Comparison of ENCODE assay signal across 24 cellular contexts in genomic region chr1:235021815-235022214, GRCh38.
DNase-seq lines count a peak whose midpoint lies in the region; ATAC-seq, FAIRE-seq and TF ChIP-seq lines count a peak whose summit lies in the region.
"Had no signal": no experiment of that assay in that cellular context is flagged by ENCODE, and none has a peak within 500 bp of the region (broad histone marks: within the 10 kb centered on the region; RNA-seq: fewer than 3 reads in every experiment).

No MANE protein-coding gene starts in this region.

- H2AFZ ChIP-seq in K562 (ENCODE audit: low read depth, low read length): peak overlapping the region; percentile 30; the same call in 1 of the 2 replicates

- POLR2A ChIA-PET in activated CD4-positive, alpha-beta memory T cell treated with anti-CD3 and anti-CD28 coated beads for 36 hours (lab: Charles Lee): interaction anchor here (1.0 kb wide), 1 partner anchor 21 kb away, joined by 3 read pairs; no protein-coding TSS in a partner anchor
- POLR2A ChIA-PET in activated CD4-positive, alpha-beta memory T cell treated with anti-CD3 and anti-CD28 coated beads, Interleukin-2, amount 10 ng/mL, durations not matched to agents 7 days and 5 days (lab: Charles Lee): interaction anchor here (1.9 kb wide), 1 partner anchor 10 kb away, joined by 10 read pairs; no protein-coding TSS in a partner anchor
- POLR2A ChIA-PET in K562 (lab: Yijun Ruan, JAX): interaction anchor here (0.9 to 1.8 kb wide), 3 partner anchors 10 to 47 kb away, joined by 4 to 9 read pairs (median 5); no protein-coding TSS in a partner anchor

- no peaks in the 10 kb centered on the region for H4K20me1 ChIP-seq in K562 (replicated peaks; ENCODE audit: control insufficient read depth, insufficient read depth, low read length)

- H3K4me1 Mint-ChIP-seq in activated CD4-positive, alpha-beta memory T cell treated with anti-CD3 and anti-CD28 coated beads for 36 hours (ENCODE audit: low read depth): peaks cover 59% of the 10 kb centered on the region
- H3K4me1 Mint-ChIP-seq in activated CD4-positive, alpha-beta memory T cell treated with anti-CD3 and anti-CD28 coated beads, Interleukin-2, amount 10 ng/mL, durations not matched to agents 7 days and 5 days: peaks cover 42% of the 10 kb centered on the region
- peaks cover 20% of the 10 kb centered on the region for H3K4me1 Mint-ChIP-seq in CD14-positive monocyte

- TF ChIP-seq RAD21 in K562 (CRISPR knock-in tag; conservative IDR thresholded peaks at IDR 0.05 in 1 of 2, IDR thresholded peaks at IDR 0.05 in 1 of 2): no peak

- FAIRE-seq in K562 (lab: Jason Lieb, UNC): no peak
- FAIRE-seq: frontal cortex, G401.6, H1 had no signal

- H3K36me3 Mint-ChIP-seq in activated CD4-positive, alpha-beta memory T cell treated with anti-CD3 and anti-CD28 coated beads for 36 hours: peaks cover 7% of the 10 kb centered on the region
- peaks cover 9% of the 10 kb centered on the region for H3K36me3 Mint-ChIP-seq in activated CD4-positive, alpha-beta memory T cell treated with anti-CD3 and anti-CD28 coated beads, Interleukin-2, amount 10 ng/mL, durations not matched to agents 7 days and 5 days (ENCODE audit: low read depth)
- H3K36me3 Mint-ChIP-seq in CD14-positive monocyte: no peaks in the 10 kb centered on the region
- H3K36me3 Mint-ChIP-seq: mesothelial cell of epicardium had no signal

- H3K4me3 ChIP-seq in K562 (no peak overlapping the region), mucosa of rectum (ENCODE audit: low read length in 2 of 2) (peak overlapping the region; percentile 16 to 39), suprapubic skin (no peak overlapping the region)
- H3K4me3 ChIP-seq: breast epithelium had no signal

- no peak for TF ChIP-seq EP300 in K562 (IDR thresholded peaks at IDR 0.05; ENCODE audit: low read length)
- no peak for TF ChIP-seq EP300 in suprapubic skin (IDR thresholded peaks at IDR 0.05)

- in situ Hi-C loops in K562 (cut with MboI): no loop called here

- no peak for DNase-seq in activated CD4-positive, alpha-beta memory T cell treated with anti-CD3 and anti-CD28 coated beads for 36 hours
- DNase-seq in activated CD4-positive, alpha-beta memory T cell treated with anti-CD3 and anti-CD28 coated beads, Interleukin-2, amount 10 ng/mL, durations not matched to agents 7 days and 5 days: no peak
- no peak for DNase-seq in K562 (ENCODE audit: extremely low read depth in 1 of 4, low spot score in 3 of 4)
- peak; percentile 22 to 62 for DNase-seq in suprapubic skin (ENCODE audit: low spot score in 2 of 2)
- no peak for DNase-seq in head of caudate nucleus
- DNase-seq in UCSD-AML1 (lab: John Stamatoyannopoulos, UW; ENCODE audit: unreplicated experiment): no peak
- DNase-seq in CD14-positive monocyte (ENCODE audit: low spot score): no peak
- DNase-seq: activated CD8-positive, alpha-beta T cell treated with anti-CD3 and anti-CD28 coated beads, Interleukin-2, amount 10 ng/mL, durations not matched to agents 7 days and 5 days; activated naive CD8-positive, alpha-beta T cell treated with anti-CD3 and anti-CD28 coated beads, Interleukin-2, amount 50 U/mL, for 24 hours; activated T-cell treated with anti-CD3 and anti-CD28 coated beads, Interleukin-2, amount 50 U/mL, for 4 hours; kidney glomerular epithelial cell; NCI-H1105 treated with DMSO at 0.1 percent for 48 hours; NCI-H2171; NCI-H526 treated with DMSO at 0.1 percent for 48 hours; SIG-M5; stimulated activated CD4-positive, alpha-beta T cell treated with anti-CD3 and anti-CD28 coated beads, Interleukin-15, amount 100 ng/mL, for 24 hours had no signal

- no peak overlapping the region for H3K4me3 Mint-ChIP-seq in activated CD4-positive, alpha-beta memory T cell treated with anti-CD3 and anti-CD28 coated beads for 36 hours
- H3K4me3 Mint-ChIP-seq in activated CD4-positive, alpha-beta memory T cell treated with anti-CD3 and anti-CD28 coated beads, Interleukin-2, amount 10 ng/mL, durations not matched to agents 7 days and 5 days: no peak overlapping the region
- H3K4me3 Mint-ChIP-seq in CD14-positive monocyte: no peak overlapping the region
- H3K4me3 Mint-ChIP-seq: activated CD8-positive, alpha-beta T cell treated with anti-CD3 and anti-CD28 coated beads, Interleukin-2, amount 10 ng/mL, durations not matched to agents 7 days and 5 days; activated naive CD8-positive, alpha-beta T cell treated with anti-CD3 and anti-CD28 coated beads, Interleukin-2, amount 50 U/mL, for 24 hours; activated T-cell treated with anti-CD3 and anti-CD28 coated beads, Interleukin-2, amount 50 U/mL, for 4 hours; mesothelial cell of epicardium; WTC11 had no signal

- no peaks in the 10 kb centered on the region for H3K27me3 Mint-ChIP-seq in activated CD4-positive, alpha-beta memory T cell treated with anti-CD3 and anti-CD28 coated beads for 36 hours
- H3K27me3 Mint-ChIP-seq in activated CD4-positive, alpha-beta memory T cell treated with anti-CD3 and anti-CD28 coated beads, Interleukin-2, amount 10 ng/mL, durations not matched to agents 7 days and 5 days: no peaks in the 10 kb centered on the region
- H3K27me3 Mint-ChIP-seq in CD14-positive monocyte (ENCODE audit: low read depth in 3 of 3): peaks cover 0 to 2% (median 1%) of the 10 kb centered on the region in 3 donors
- H3K27me3 Mint-ChIP-seq: activated naive CD8-positive, alpha-beta T cell treated with anti-CD3 and anti-CD28 coated beads, Interleukin-2, amount 50 U/mL, for 24 hours had no signal

- CTCF ChIA-PET in activated CD4-positive, alpha-beta memory T cell treated with anti-CD3 and anti-CD28 coated beads for 36 hours (lab: Charles Lee): interaction anchor here (1.3 kb wide), 1 partner anchor 394 kb away, joined by 4 read pairs; no protein-coding TSS in a partner anchor
- CTCF ChIA-PET in activated CD4-positive, alpha-beta memory T cell treated with anti-CD3 and anti-CD28 coated beads, Interleukin-2, amount 10 ng/mL, durations not matched to agents 7 days and 5 days (lab: Charles Lee): no interaction called here
- CTCF ChIA-PET in K562 (lab: Yijun Ruan, JAX; ENCODE audit: low intra/inter-chr PET ratio): no interaction called here

- 61% methylated on average over 7 of the region's 7 CpGs for WGBS in K562 (ENCODE audit: insufficient coverage, low coverage, missing lambda C conversion rate)
- 78% methylated on average over 7 of the region's 7 CpGs for WGBS in suprapubic skin

- TF ChIP-seq POLR2A in K562 (conservative IDR thresholded peaks at IDR 0.05) (no peak), suprapubic skin (IDR thresholded peaks at IDR 0.05) (no peak)

- H3K27ac ChIP-seq in K562 (ENCODE audit: extremely low read depth, low read depth, low read length): no peak overlapping the region
- peak overlapping the region; percentile 47 to 50 for H3K27ac ChIP-seq in mucosa of rectum (ENCODE audit: low read depth in 2 of 2, low read length in 2 of 2)
- H3K27ac ChIP-seq in suprapubic skin: no peak overlapping the region
- H3K27ac ChIP-seq: breast epithelium, epithelial cell of prostate had no signal

- peaks cover 7% of the 10 kb centered on the region for H3K9me3 Mint-ChIP-seq in activated CD4-positive, alpha-beta memory T cell treated with anti-CD3 and anti-CD28 coated beads for 36 hours
- H3K9me3 Mint-ChIP-seq in activated CD4-positive, alpha-beta memory T cell treated with anti-CD3 and anti-CD28 coated beads, Interleukin-2, amount 10 ng/mL, durations not matched to agents 7 days and 5 days: peaks cover 11% of the 10 kb centered on the region
- H3K9me3 Mint-ChIP-seq in CD14-positive monocyte: peaks cover 0 to 4% (median 3%) of the 10 kb centered on the region in 7 donors

- no peaks in the 10 kb centered on the region for H3K79me2 ChIP-seq in K562 (ENCODE audit: control insufficient read depth, insufficient read depth, low read length)

- H3K9me3 ChIP-seq in K562 (replicated peaks; ENCODE audit: control insufficient read depth, insufficient read depth, low read depth, low read length) (no peaks in the 10 kb centered on the region), mucosa of rectum (ENCODE audit: control insufficient read depth in 2 of 2, low read length in 2 of 2) (peaks cover 0 to 4% of the 10 kb centered on the region in 2 donors), suprapubic skin (no peaks in the 10 kb centered on the region)

- H3K36me3 ChIP-seq in K562 (ENCODE audit: control insufficient read depth, insufficient read depth, low read length) (no peaks in the 10 kb centered on the region), mucosa of rectum (ENCODE audit: control insufficient read depth in 2 of 2, insufficient read depth in 2 of 2, low read length in 2 of 2) (no peaks in the 10 kb centered on the region), suprapubic skin (no peaks in the 10 kb centered on the region)
- H3K36me3 ChIP-seq: breast epithelium had no signal

- H3K9ac ChIP-seq in K562 (ENCODE audit: insufficient read depth in 1 of 2, low read depth in 2 of 2, low read length in 2 of 2) (peak overlapping the region in 1 of 2 experiments; percentile 4; a peak in 2 of 4 replicates), mucosa of rectum (ENCODE audit: low read depth in 1 of 2, low read length in 2 of 2) (peak overlapping the region; percentile 42 to 49)

- no peaks in the 10 kb centered on the region for H3K9me1 ChIP-seq in K562 (ENCODE audit: control insufficient read depth, insufficient read depth, low read length)

- H3K4me1 ChIP-seq in K562 (replicated peaks in 1 of 2; ENCODE audit: control insufficient read depth in 2 of 2, insufficient read depth in 2 of 2, low read length in 2 of 2) (peaks cover 0 to 13% of the 10 kb centered on the region in 2 experiments; a peak in 4 of 5 replicates), mucosa of rectum (ENCODE audit: control insufficient read depth in 2 of 2, insufficient read depth in 2 of 2, low read length in 2 of 2) (peaks cover 15 to 17% of the 10 kb centered on the region in 2 donors), suprapubic skin (peaks cover 12% of the 10 kb centered on the region)
- H3K4me1 ChIP-seq: breast epithelium had no signal

- intact Hi-C loops in activated CD4-positive, alpha-beta memory T cell treated with anti-CD3 and anti-CD28 coated beads for 36 hours (cut with micrococcal nuclease): no loop called here
- intact Hi-C loops in K562 (cut with micrococcal nuclease) (no loop called here), head of caudate nucleus (cut with DNase I) (no loop called here), CD14-positive monocyte (cut with micrococcal nuclease) (no loop called here)

- H3K4me2 ChIP-seq in K562 (ENCODE audit: insufficient read depth, low read length): no peak overlapping the region

- no peak for ATAC-seq in K562
- ATAC-seq: activated CD8-positive, alpha-beta T cell treated with anti-CD3 and anti-CD28 coated beads, Interleukin-2, amount 10 ng/mL, durations not matched to agents 7 days and 5 days; activated naive CD8-positive, alpha-beta T cell treated with anti-CD3 and anti-CD28 coated beads, Interleukin-2, amount 50 U/mL, for 24 hours; activated T-cell treated with anti-CD3 and anti-CD28 coated beads, Interleukin-2, amount 50 U/mL, for 4 hours had no signal

- H3K27me3 ChIP-seq in K562 (ENCODE audit: control insufficient read depth in 2 of 2, insufficient read depth in 2 of 2, low read length in 2 of 2) (peaks cover 0 to 3% of the 10 kb centered on the region in 2 experiments; a peak in 1 of 5 replicates), mucosa of rectum (ENCODE audit: control insufficient read depth in 2 of 2, insufficient read depth in 2 of 2, low read length in 2 of 2) (no peaks in the 10 kb centered on the region), suprapubic skin (no peaks in the 10 kb centered on the region)
- H3K27me3 ChIP-seq: breast epithelium had no signal

- BruUV-seq in K562 (replicated peaks; lab: Mats Ljungman, UMichigan): no TSS peak

- peak overlapping the region; percentile 35 for H3K27ac Mint-ChIP-seq in activated CD4-positive, alpha-beta memory T cell treated with anti-CD3 and anti-CD28 coated beads for 36 hours
- no peak overlapping the region for H3K27ac Mint-ChIP-seq in activated CD4-positive, alpha-beta memory T cell treated with anti-CD3 and anti-CD28 coated beads, Interleukin-2, amount 10 ng/mL, durations not matched to agents 7 days and 5 days
- no peak overlapping the region for H3K27ac Mint-ChIP-seq in CD14-positive monocyte
- H3K27ac Mint-ChIP-seq: activated CD8-positive, alpha-beta T cell treated with anti-CD3 and anti-CD28 coated beads, Interleukin-2, amount 10 ng/mL, durations not matched to agents 7 days and 5 days; activated naive CD8-positive, alpha-beta T cell treated with anti-CD3 and anti-CD28 coated beads, Interleukin-2, amount 50 U/mL, for 24 hours; WTC11 had no signal

- TF ChIP-seq CTCF in K562 (IDR thresholded peaks at IDR 0.05 in 2 of 3, conservative IDR thresholded peaks at IDR 0.05 in 1 of 3; ENCODE audit: insufficient read depth in 2 of 3, low read depth in 1 of 3, low read length in 3 of 3): no peak
- no peak for TF ChIP-seq CTCF in suprapubic skin (IDR thresholded peaks at IDR 0.05)
- no peak for TF ChIP-seq CTCF in CD14-positive monocyte (IDR thresholded peaks at IDR 0.05)

Comparison
In these comparisons a context has a peak if more than half of its experiments do, and no peak if none do; other contexts are left out.
1. DNase-seq: peak in suprapubic skin (2 of 2); none in activated CD4-positive, alpha-beta memory T cell treated with anti-CD3 and anti-CD28 coated beads for 36 hours (single experiment), activated CD4-positive, alpha-beta memory T cell treated with anti-CD3 and anti-CD28 coated beads, Interleukin-2, amount 10 ng/mL, durations not matched to agents 7 days and 5 days (single experiment), K562 (0 of 4), head of caudate nucleus (0 of 42), UCSD-AML1 (single experiment) and CD14-positive monocyte (single experiment).
2. H3K27ac ChIP-seq: peak in mucosa of rectum (2 of 2); none in K562 (single experiment) and suprapubic skin (single experiment).
3. H3K4me3 ChIP-seq: peak in mucosa of rectum (2 of 2); none in K562 (single experiment) and suprapubic skin (single experiment).